12 cellular contexts compared by ENCODE assay signal in genomic region chr6:106315765-106316375, GRCh38.
DNase-seq lines count a peak whose midpoint lies in the region; ATAC-seq and TF ChIP-seq lines count a peak whose summit lies in the region.
"Had no signal": no experiment of that assay in that cellular context is flagged by ENCODE, and none has a peak within 500 bp of the region (broad histone marks: within the 10 kb centered on the region; RNA-seq: fewer than 3 reads in every experiment).

No MANE protein-coding gene starts in this region.

- no peak overlapping the region for H3K4me3 ChIP-seq in OCI-LY3 (ENCODE audit: low read length)
- no peak overlapping the region for H3K4me3 ChIP-seq in brain microvascular endothelial cell (ENCODE audit: low read depth, low read length)

- H3K27ac ChIP-seq in OCI-LY3 (ENCODE audit: low read length) (no peak overlapping the region), brain microvascular endothelial cell (no peak overlapping the region)
- H3K27ac ChIP-seq: 22Rv1 had no signal

- in situ Hi-C loops in brain microvascular endothelial cell (cut with HindIII; ENCODE audit: low pct_ligation_motif_present, low sequenced_read_pairs): no loop called here

- peaks cover 86% of the 10 kb centered on the region for H3K79me2 ChIP-seq in OCI-LY3 (ENCODE audit: low read length)

- peak; percentile 46 for DNase-seq in DMS 273 (lab: John Stamatoyannopoulos, UW; ENCODE audit: unreplicated experiment)
- no peak for DNase-seq in DMS 273 treated with DMSO at 0.1 percent for 48 hours (lab: John Stamatoyannopoulos, UW)
- DNase-seq in ELR (ENCODE audit: low read depth): peak; percentile 10
- peak; percentile 47 for DNase-seq in brain microvascular endothelial cell
- DNase-seq in NCI-H1694 treated with DMSO at 0.1 percent for 48 hours (lab: John Stamatoyannopoulos, UW): no peak
- DNase-seq: activated gamma-delta T cell treated with Interleukin-2 at 50 U/mL for 16 hours, retina, trophoblast cell had no signal

- H3K36me3 ChIP-seq in OCI-LY3 (replicated peaks; ENCODE audit: low read depth, low read length): peaks cover 9% of the 10 kb centered on the region
- peaks cover 6% of the 10 kb centered on the region for H3K36me3 ChIP-seq in brain microvascular endothelial cell (replicated peaks)

- no peak overlapping the region for H2AFZ ChIP-seq in OCI-LY3 (ENCODE audit: low read depth, low read length)

- H4K20me1 ChIP-seq in OCI-LY3 (ENCODE audit: insufficient read depth, low read length): peaks cover 11% of the 10 kb centered on the region; the same call in 1 of the 2 replicates

- TF ChIP-seq CTCF in OCI-LY3 (IDR thresholded peaks at IDR 0.05; ENCODE audit: low read depth, low read length): no peak
- no peak for TF ChIP-seq CTCF in brain microvascular endothelial cell (IDR thresholded peaks at IDR 0.05; ENCODE audit: low read depth, low read length, missing control alignments)

- no peak overlapping the region for H3K9ac ChIP-seq in OCI-LY3 (ENCODE audit: low read length)

- H3K9me3 ChIP-seq in OCI-LY3 (ENCODE audit: insufficient read depth, low read length): no peaks in the 10 kb centered on the region

- ATAC-seq in GM18517 (IDR thresholded peaks at IDR 0.05; ENCODE audit: unreplicated experiment): no peak
- ATAC-seq in GM21619 (IDR thresholded peaks at IDR 0.05; ENCODE audit: unreplicated experiment): no peak

- H3K27me3 ChIP-seq in OCI-LY3 (ENCODE audit: low read depth, low read length): no peaks in the 10 kb centered on the region
- H3K27me3 ChIP-seq in brain microvascular endothelial cell (replicated peaks): no peaks in the 10 kb centered on the region

- H3K4me2 ChIP-seq in OCI-LY3 (ENCODE audit: low read length): peak overlapping the region; percentile 38

- H3K4me1 ChIP-seq in OCI-LY3 (ENCODE audit: low read length): peaks cover 46% of the 10 kb centered on the region

Comparison
In these comparisons a context has a peak if more than half of its experiments do, and no peak if none do; other contexts are left out.
1. DNase-seq: peak in DMS 273 (single experiment), ELR (single experiment) and brain microvascular endothelial cell (single experiment); none in DMS 273 treated with DMSO at 0.1 percent for 48 hours (single experiment) and NCI-H1694 treated with DMSO at 0.1 percent for 48 hours (single experiment).